8 cellular contexts compared by ENCODE assay signal in genomic region chr4:119627267-119628190, GRCh38. TPM values are rescaled to one million over a fixed set of nuclear protein-coding genes. Genes with fewer than 3 reads are reported as not detected.
DNase-seq lines count a peak whose midpoint lies in the region; ATAC-seq and TF ChIP-seq lines count a peak whose summit lies in the region.

No MANE protein-coding gene starts in this region.

- H3K9me3 ChIP-seq in PC-9 (ENCODE audit: insufficient read depth, low read depth), result no peaks in the 10 kb centered on the region

- H3K27ac Mint-ChIP-seq in nephron progenitor cell, result no peak overlapping the region

- no peaks in the 10 kb centered on the region for H4K20me1 ChIP-seq in PC-9 (ENCODE audit: insufficient read depth)

- H3K36me3 ChIP-seq in BJ (ENCODE audit: control insufficient read depth, insufficient read depth, low read length), result no peaks in the 10 kb centered on the region
- no peaks in the 10 kb centered on the region for H3K36me3 ChIP-seq in PC-9 (ENCODE audit: low read depth)

- DNase-seq in BJ (ENCODE audit: low read depth) (no peak), PC-9 (peak in 1 of 2 experiments; percentile 51), activated gamma-delta T cell (lab: John Stamatoyannopoulos, UW) (peak; percentile 20), fibroblast of villous mesenchyme (ENCODE audit: low read depth) (peak; percentile 75), nephron progenitor cell (peak; percentile 75)

- peaks cover 20% of the 10 kb centered on the region for H3K27me3 Mint-ChIP-seq in nephron progenitor cell (ENCODE audit: low read depth, poor library complexity)

- H3K4me3 ChIP-seq in BJ (ENCODE audit: low read depth, low read length) (peak overlapping the region; percentile 74), PC-9 (peak overlapping the region; percentile 68), fibroblast of villous mesenchyme (ENCODE audit: low read depth, low read length) (peak overlapping the region; percentile 89)

- intact Hi-C loops in PC-9 (cut with micrococcal nuclease; ENCODE audit: unreplicated experiment), result loop anchor here (1.0 to 5.0 kb wide), 6 partner anchors 70 to 645 kb away; no protein-coding TSS in a partner anchor

- H3F3A ChIP-seq in PC-9 (ENCODE audit: insufficient read depth, low read depth), result no peaks in the 10 kb centered on the region

- peak overlapping the region; percentile 94 for H3K4me3 Mint-ChIP-seq in nephron progenitor cell

- ATAC-seq in GM19023 (IDR thresholded peaks at IDR 0.05; ENCODE audit: unreplicated experiment) (peak; percentile 53), HG03139 (IDR thresholded peaks at IDR 0.05; ENCODE audit: unreplicated experiment) (peak; percentile 53)

- H3K4me1 Mint-ChIP-seq in nephron progenitor cell, result peaks cover 15% of the 10 kb centered on the region

- no TSS peak for BruUV-seq in PC-9 (replicated peaks; lab: Mats Ljungman, UMichigan)

- H3K27ac ChIP-seq in PC-9 (no peak overlapping the region), temporal lobe (ENCODE audit: low read depth, low read length) (peak overlapping the region; percentile 41)

- H3K4me1 ChIP-seq in PC-9 (replicated peaks; ENCODE audit: insufficient read depth), result peaks cover 27% of the 10 kb centered on the region

- H3K27me3 ChIP-seq in BJ (ENCODE audit: control insufficient read depth, insufficient read depth, low read length), result no peaks in the 10 kb centered on the region
- no peaks in the 10 kb centered on the region for H3K27me3 ChIP-seq in PC-9 (ENCODE audit: insufficient read depth, low read depth)

- H3K9me3 Mint-ChIP-seq in nephron progenitor cell, result no peaks in the 10 kb centered on the region

- POLR2A ChIA-PET in BJ (lab: Charles Lee), result interaction anchor here (0.5 to 1.6 kb wide), 2 partner anchors 69 to 109 kb away, joined by 3 to 4 read pairs; no protein-coding TSS in a partner anchor
- POLR2A ChIA-PET in PC-9 (lab: Charles Lee; ENCODE audit: unreplicated experiment), result interaction anchor here (0.6 kb wide), 1 partner anchor 644 kb away, joined by 3 read pairs; no protein-coding TSS in a partner anchor

- H3K4me2 ChIP-seq in PC-9, result peak overlapping the region; percentile 77

- no peaks in the 10 kb centered on the region for H3K9me2 ChIP-seq in PC-9 (ENCODE audit: insufficient read depth)

- no peaks in the 10 kb centered on the region for H3K79me2 ChIP-seq in PC-9 (ENCODE audit: low read depth)

- no peaks in the 10 kb centered on the region for H3K36me3 Mint-ChIP-seq in nephron progenitor cell (ENCODE audit: low read depth)

- TF ChIP-seq CTCF in BJ (IDR thresholded peaks at IDR 0.05; ENCODE audit: insufficient read depth, low read depth, low read length), result no peak
- peak; percentile 42 for TF ChIP-seq CTCF in PC-9 (conservative IDR thresholded peaks at IDR 0.05)
- peak; percentile 34 for TF ChIP-seq CTCF in fibroblast of villous mesenchyme (IDR thresholded peaks at IDR 0.05; ENCODE audit: insufficient read depth, low read depth, low read length)
- TF ChIP-seq CTCF in nephron progenitor cell (IDR thresholded peaks at IDR 0.05), result no peak

- CTCF ChIA-PET in BJ (lab: Yijun Ruan, JAX), result interaction anchor here (0.7 to 3.6 kb wide), 39 partner anchors 9 to 647 kb away, joined by 3 to 64 read pairs (median 5); no protein-coding TSS in a partner anchor
- CTCF ChIA-PET in PC-9 (lab: Charles Lee), result no interaction called here

- peak overlapping the region; percentile 93 for H2AFZ ChIP-seq in PC-9

RNA-seq across cellular contexts. Expression of gene PDE5A, which starts 1.1 kb away (rescaled TPM):
- 69.0 and 82.6 TPM in 2 replicates for polyA plus RNA-seq in BJ (2011; rRNA removed)
- 142 and 147 TPM in 2 replicates for polyA minus RNA-seq in BJ (2011; rRNA and poly(A)+ RNA removed)
- total RNA-seq in PC-9 (2021) (7.9 and 8.5 TPM in 2 replicates), fibroblast of villous mesenchyme (109 and 162 TPM in 2 replicates), temporal lobe (14.8 TPM)

Comparison
In these comparisons a context has a peak if more than half of its experiments do, and no peak if none do; other contexts are left out.
1. CTCF ChIP-seq: peak in PC-9 (single experiment) and fibroblast of villous mesenchyme (single experiment); none in BJ (single experiment) and nephron progenitor cell (single experiment).
2. Peak in every context shown above with its lines, with median percentiles within 50 percentile points of each other: H3K4me3 ChIP-seq.